In genomic region chr1:84259376-84259775, GRCh38 we compare ENCODE assay signal across 17 cellular contexts. TPM values are rescaled to one million over a fixed set of nuclear protein-coding genes. Genes with fewer than 3 reads are reported as not detected.
"Had no signal": no experiment of that assay in that cellular context is flagged by ENCODE, and none has a peak within 500 bp of the region (broad histone marks: within the 10 kb centered on the region; RNA-seq: fewer than 3 reads in every experiment).

No MANE protein-coding gene starts in this region.

- H3K4me1 Mint-ChIP-seq: activated naive CD4-positive, alpha-beta T cell treated with anti-CD3 and anti-CD28 coated beads, Interleukin-2, amount 10 ng/mL, durations not matched to agents 7 days and 5 days; stimulated activated effector memory CD8-positive, alpha-beta T cell treated with anti-CD3 and anti-CD28 coated beads, Interleukin-12 subunit alpha, Interleukin-12 subunit beta, amount 100 ng/mL, for 72 hours had no signal

- ATAC-seq: left ventricle myocardium superior; naive thymus-derived CD8-positive, alpha-beta T cell; stimulated activated effector memory CD8-positive, alpha-beta T cell treated with anti-CD3 and anti-CD28 coated beads, Interleukin-12 subunit alpha, Interleukin-12 subunit beta, amount 100 ng/mL, for 72 hours had no signal

- H3K36me3 ChIP-seq: ascending aorta, breast epithelium, neutrophil, thyroid gland had no signal

- H3K4me3 Mint-ChIP-seq: activated naive CD4-positive, alpha-beta T cell treated with anti-CD3 and anti-CD28 coated beads, Interleukin-2, amount 10 ng/mL, durations not matched to agents 7 days and 5 days; dendritic cell treated with granulocyte-macrophage colony-stimulating factor and Interleukin-4, amounts not matched to agents 40 ng/mL and 50 ng/mL, for 4 days; naive thymus-derived CD8-positive, alpha-beta T cell; stimulated activated effector memory CD8-positive, alpha-beta T cell treated with anti-CD3 and anti-CD28 coated beads, Interleukin-12 subunit alpha, Interleukin-12 subunit beta, amount 100 ng/mL, for 72 hours had no signal

- H3K27me3 Mint-ChIP-seq: dendritic cell treated with granulocyte-macrophage colony-stimulating factor and Interleukin-4, amounts not matched to agents 40 ng/mL and 50 ng/mL, for 4 days had no signal

- H3K9me3 Mint-ChIP-seq: activated naive CD4-positive, alpha-beta T cell treated with anti-CD3 and anti-CD28 coated beads, Interleukin-2, amount 10 ng/mL, durations not matched to agents 7 days and 5 days; activated T-helper 2 cell treated with anti-CD3 and anti-CD28 coated beads, Interferon-gamma antibody, Interleukin-2, Interleukin-4, amounts not matched to agents 10 μg/mL and 5 μg/mL and 100 μg/mL, durations not matched to agents 14 hours and 24 hours and 36 hours; dendritic cell treated with granulocyte-macrophage colony-stimulating factor and Interleukin-4, amounts not matched to agents 40 ng/mL and 50 ng/mL, for 4 days; naive thymus-derived CD8-positive, alpha-beta T cell had no signal

- H3K27me3 ChIP-seq: ascending aorta, breast epithelium, neutrophil, thyroid gland had no signal

- H3K4me3 ChIP-seq: ascending aorta, breast epithelium, thyroid gland had no signal

- DNase-seq: activated CD4-positive, alpha-beta T cell treated with anti-CD3 and anti-CD28 coated beads, Interleukin-2, amount 50 U/mL, for 4 hours; activated naive CD4-positive, alpha-beta T cell treated with anti-CD3 and anti-CD28 coated beads, Interleukin-2, amount 10 ng/mL, durations not matched to agents 7 days and 5 days; activated T-cell treated with anti-CD3 and anti-CD28 coated beads for 4 hours; effector memory CD4-positive, alpha-beta T cell; foreskin fibroblast; glutamatergic neuron; left ventricle myocardium superior; mesenchymal stem cell; naive thymus-derived CD8-positive, alpha-beta T cell; stimulated activated CD4-positive, alpha-beta T cell treated with anti-CD3 and anti-CD28 coated beads, Interleukin-12 subunit alpha, Interleukin-12 subunit beta, amount 100 ng/mL, for 4 hours; thyroid gland had no signal

- H3K36me3 Mint-ChIP-seq: activated naive CD4-positive, alpha-beta T cell treated with anti-CD3 and anti-CD28 coated beads, Interleukin-2, amount 10 ng/mL, durations not matched to agents 7 days and 5 days; stimulated activated effector memory CD8-positive, alpha-beta T cell treated with anti-CD3 and anti-CD28 coated beads, Interleukin-12 subunit alpha, Interleukin-12 subunit beta, amount 100 ng/mL, for 72 hours had no signal

RNA-seq across cellular contexts. Expression of gene SAMD13, which starts 42.1 kb away (rescaled TPM):
- total RNA-seq: ascending aorta had no signal
